ENCODE assay signal across 1 cellular context in genomic region chr1:9882945-9883303, GRCh38.
TF ChIP-seq lines count a peak whose summit lies in the region.

No MANE protein-coding gene starts in this region.

TF ChIP-seq in K562, 482 proteins besides CTCF, POLR2A, EP300 and RAD21:
- no peak for TF ChIP-seq HLTF (IDR thresholded peaks at IDR 0.05)
- TF ChIP-seq THRAP3 (IDR thresholded peaks at IDR 0.05; ENCODE audit: borderline replicate concordance), result no peak
- no peak for TF ChIP-seq RNF2 (IDR thresholded peaks at IDR 0.05)
- no peak for TF ChIP-seq ZNF146 (CRISPR knock-in tag; IDR thresholded peaks at IDR 0.05; ENCODE audit: unreplicated experiment)
- TF ChIP-seq POLR2G (IDR thresholded peaks at IDR 0.05; ENCODE audit: low read depth, low read length), result 0 out of 2 replicates have a peak, but pooled peaks have one; percentile 21
- TF ChIP-seq NFRKB (IDR thresholded peaks at IDR 0.05; ENCODE audit: low read depth), result no peak
